ENCODE assay signal across 2 cellular contexts in the genomic region with DNA sequence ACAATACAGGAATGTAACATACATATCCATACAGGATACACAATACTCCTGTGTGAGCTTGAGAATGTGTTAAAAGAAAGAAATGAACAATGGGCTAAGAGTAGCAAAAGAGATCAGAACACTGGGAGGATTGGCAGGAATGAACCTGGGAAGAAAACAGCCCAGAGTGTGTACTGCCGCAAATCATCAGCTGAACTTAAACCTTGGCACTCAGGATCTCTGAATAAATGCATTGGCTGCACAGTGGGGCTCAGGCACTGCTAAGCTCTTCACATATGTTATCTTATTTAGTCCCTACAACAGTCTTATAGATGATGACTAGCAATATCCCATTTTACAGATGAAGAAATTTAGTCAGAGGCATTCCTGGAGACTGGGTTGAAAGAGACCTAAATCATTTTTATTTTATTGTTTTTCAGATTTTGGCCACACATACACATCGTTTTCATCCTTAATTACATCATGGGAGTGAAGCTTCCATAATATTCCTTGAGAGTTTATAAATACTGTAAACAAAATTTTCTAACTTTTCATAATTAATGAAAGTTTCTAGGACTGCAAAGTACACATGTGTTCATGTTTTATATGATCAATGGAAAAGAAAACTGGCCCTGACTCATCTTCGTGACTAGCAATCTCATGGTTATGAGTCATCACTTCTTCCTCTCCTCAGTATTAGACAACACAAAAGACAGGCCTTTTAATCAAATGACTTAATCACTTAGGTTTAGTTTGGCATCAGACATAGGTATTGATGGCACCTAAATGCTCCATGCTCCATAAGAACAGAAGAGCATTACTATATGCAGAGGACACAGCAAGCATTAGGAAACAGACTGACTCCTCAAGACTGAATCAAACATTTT.
TF ChIP-seq lines count a peak whose summit lies in the region.

No MANE protein-coding gene starts in this region.

TF ChIP-seq in Ishikawa, 13 proteins besides CTCF, POLR2A, EP300 and RAD21 (continued from another document):
- TF ChIP-seq, protein P1, sequence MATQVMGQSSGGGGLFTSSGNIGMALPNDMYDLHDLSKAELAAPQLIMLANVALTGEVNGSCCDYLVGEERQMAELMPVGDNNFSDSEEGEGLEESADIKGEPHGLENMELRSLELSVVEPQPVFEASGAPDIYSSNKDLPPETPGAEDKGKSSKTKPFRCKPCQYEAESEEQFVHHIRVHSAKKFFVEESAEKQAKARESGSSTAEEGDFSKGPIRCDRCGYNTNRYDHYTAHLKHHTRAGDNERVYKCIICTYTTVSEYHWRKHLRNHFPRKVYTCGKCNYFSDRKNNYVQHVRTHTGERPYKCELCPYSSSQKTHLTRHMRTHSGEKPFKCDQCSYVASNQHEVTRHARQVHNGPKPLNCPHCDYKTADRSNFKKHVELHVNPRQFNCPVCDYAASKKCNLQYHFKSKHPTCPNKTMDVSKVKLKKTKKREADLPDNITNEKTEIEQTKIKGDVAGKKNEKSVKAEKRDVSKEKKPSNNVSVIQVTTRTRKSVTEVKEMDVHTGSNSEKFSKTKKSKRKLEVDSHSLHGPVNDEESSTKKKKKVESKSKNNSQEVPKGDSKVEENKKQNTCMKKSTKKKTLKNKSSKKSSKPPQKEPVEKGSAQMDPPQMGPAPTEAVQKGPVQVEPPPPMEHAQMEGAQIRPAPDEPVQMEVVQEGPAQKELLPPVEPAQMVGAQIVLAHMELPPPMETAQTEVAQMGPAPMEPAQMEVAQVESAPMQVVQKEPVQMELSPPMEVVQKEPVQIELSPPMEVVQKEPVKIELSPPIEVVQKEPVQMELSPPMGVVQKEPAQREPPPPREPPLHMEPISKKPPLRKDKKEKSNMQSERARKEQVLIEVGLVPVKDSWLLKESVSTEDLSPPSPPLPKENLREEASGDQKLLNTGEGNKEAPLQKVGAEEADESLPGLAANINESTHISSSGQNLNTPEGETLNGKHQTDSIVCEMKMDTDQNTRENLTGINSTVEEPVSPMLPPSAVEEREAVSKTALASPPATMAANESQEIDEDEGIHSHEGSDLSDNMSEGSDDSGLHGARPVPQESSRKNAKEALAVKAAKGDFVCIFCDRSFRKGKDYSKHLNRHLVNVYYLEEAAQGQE (IDR thresholded peaks at IDR 0.05; ENCODE audit: low read depth), result no peak
- TF ChIP-seq, protein P2, sequence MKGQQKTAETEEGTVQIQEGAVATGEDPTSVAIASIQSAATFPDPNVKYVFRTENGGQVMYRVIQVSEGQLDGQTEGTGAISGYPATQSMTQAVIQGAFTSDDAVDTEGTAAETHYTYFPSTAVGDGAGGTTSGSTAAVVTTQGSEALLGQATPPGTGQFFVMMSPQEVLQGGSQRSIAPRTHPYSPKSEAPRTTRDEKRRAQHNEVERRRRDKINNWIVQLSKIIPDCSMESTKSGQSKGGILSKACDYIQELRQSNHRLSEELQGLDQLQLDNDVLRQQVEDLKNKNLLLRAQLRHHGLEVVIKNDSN (IDR thresholded peaks at IDR 0.05), result no peak
- no peak for TF ChIP-seq CREB1 (IDR thresholded peaks at IDR 0.05; ENCODE audit: low read depth)
- TF ChIP-seq EGR1 (IDR thresholded peaks at IDR 0.05), result no peak
- TF ChIP-seq CEBPB (IDR thresholded peaks at IDR 0.05), result no peak
- TF ChIP-seq TCF12 (IDR thresholded peaks at IDR 0.05; ENCODE audit: low read depth), result no peak
- TF ChIP-seq ZBTB7A (IDR thresholded peaks at IDR 0.05; ENCODE audit: low read depth), result no peak
- TF ChIP-seq, protein P3, sequence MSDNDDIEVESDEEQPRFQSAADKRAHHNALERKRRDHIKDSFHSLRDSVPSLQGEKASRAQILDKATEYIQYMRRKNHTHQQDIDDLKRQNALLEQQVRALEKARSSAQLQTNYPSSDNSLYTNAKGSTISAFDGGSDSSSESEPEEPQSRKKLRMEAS (IDR thresholded peaks at IDR 0.05), result no peak
- no peak for TF ChIP-seq YY1 (IDR thresholded peaks at IDR 0.05; ENCODE audit: low read depth)
- no peak for TF ChIP-seq TAF1 (IDR thresholded peaks at IDR 0.05; ENCODE audit: low read depth)
- no peak for TF ChIP-seq NFIC (IDR thresholded peaks at IDR 0.05)
- no peak for TF ChIP-seq TEAD4 (IDR thresholded peaks at IDR 0.05)

TF ChIP-seq in GM12878, 131 proteins besides CTCF, POLR2A, EP300 and RAD21 (continued from another document):
- TF ChIP-seq, protein P4, sequence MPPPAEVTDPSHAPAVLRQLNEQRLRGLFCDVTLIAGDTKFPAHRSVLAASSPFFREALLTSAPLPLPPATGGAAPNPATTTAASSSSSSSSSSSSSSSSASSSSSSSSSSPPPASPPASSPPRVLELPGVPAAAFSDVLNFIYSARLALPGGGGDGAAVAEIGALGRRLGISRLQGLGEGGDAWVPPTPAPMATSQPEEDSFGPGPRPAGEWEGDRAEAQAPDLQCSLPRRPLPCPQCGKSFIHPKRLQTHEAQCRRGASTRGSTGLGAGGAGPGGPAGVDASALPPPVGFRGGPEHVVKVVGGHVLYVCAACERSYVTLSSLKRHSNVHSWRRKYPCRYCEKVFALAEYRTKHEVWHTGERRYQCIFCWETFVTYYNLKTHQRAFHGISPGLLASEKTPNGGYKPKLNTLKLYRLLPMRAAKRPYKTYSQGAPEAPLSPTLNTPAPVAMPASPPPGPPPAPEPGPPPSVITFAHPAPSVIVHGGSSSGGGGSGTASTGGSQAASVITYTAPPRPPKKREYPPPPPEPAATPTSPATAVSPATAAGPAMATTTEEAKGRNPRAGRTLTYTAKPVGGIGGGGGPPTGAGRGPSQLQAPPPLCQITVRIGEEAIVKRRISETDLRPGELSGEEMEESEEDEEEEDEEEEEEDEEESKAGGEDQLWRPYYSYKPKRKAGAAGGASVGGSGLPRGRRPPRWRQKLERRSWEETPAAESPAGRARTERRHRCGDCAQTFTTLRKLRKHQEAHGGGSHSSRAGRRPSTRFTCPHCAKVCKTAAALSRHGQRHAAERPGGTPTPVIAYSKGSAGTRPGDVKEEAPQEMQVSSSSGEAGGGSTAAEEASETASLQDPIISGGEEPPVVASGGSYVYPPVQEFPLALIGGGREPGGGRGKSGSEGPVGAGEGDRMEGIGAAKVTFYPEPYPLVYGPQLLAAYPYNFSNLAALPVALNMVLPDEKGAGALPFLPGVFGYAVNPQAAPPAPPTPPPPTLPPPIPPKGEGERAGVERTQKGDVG (CRISPR knock-in tag; IDR thresholded peaks at IDR 0.05), result no peak
